Comparison of ENCODE assay signal across 14 cellular contexts in the genomic region with DNA sequence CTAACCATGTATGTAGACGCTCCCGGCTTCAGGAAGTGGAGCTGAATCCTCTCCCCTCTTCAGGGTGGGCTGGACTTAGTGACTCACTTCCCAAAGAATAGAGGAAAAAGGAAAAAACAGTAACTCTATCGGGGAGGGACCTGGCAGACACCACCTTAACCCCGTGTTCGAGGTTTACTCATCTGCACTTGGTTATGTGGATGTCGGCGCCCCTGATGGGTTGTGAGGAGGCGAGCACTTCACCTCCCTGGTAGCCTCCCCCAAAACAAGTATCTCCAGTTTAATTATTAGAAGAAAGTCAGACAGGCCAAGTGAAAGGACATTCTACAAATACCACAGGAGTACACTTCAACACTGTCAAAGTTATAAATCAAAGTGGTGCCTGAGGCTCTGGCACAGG.
"Had no signal": no experiment of that assay in that cellular context is flagged by ENCODE, and none has a peak within 500 bp of the region (broad histone marks: within the 10 kb centered on the region; RNA-seq: fewer than 3 reads in every experiment).

No MANE protein-coding gene starts in this region.

- ATAC-seq: activated CD4-positive, alpha-beta T cell treated with anti-CD3 and anti-CD28 coated beads for 36 hours; activated naive CD4-positive, alpha-beta T cell treated with anti-CD3 and anti-CD28 coated beads, Interleukin-2, amount 50 U/mL, for 72 hours; gastrocnemius medialis; left lung; lower lobe of right lung had no signal

- DNase-seq: activated CD4-positive, alpha-beta T cell treated with anti-CD3 and anti-CD28 coated beads for 36 hours; activated CD4-positive, CD25-positive, alpha-beta regulatory T cell; activated gamma-delta T cell treated with Interleukin-2 at 50 U/mL for 16 hours; effector CD8-positive, alpha-beta T cell; erythroblast; gastrocnemius medialis; left lung; lower lobe of right lung; mesendoderm; nephron progenitor cell; retina; stimulated activated naive CD4-positive, alpha-beta T cell treated with Interleukin-2 at 50 U/mL for 16 hours; trophoblast cell had no signal
